8 cellular contexts compared by ENCODE assay signal in the genomic region with DNA sequence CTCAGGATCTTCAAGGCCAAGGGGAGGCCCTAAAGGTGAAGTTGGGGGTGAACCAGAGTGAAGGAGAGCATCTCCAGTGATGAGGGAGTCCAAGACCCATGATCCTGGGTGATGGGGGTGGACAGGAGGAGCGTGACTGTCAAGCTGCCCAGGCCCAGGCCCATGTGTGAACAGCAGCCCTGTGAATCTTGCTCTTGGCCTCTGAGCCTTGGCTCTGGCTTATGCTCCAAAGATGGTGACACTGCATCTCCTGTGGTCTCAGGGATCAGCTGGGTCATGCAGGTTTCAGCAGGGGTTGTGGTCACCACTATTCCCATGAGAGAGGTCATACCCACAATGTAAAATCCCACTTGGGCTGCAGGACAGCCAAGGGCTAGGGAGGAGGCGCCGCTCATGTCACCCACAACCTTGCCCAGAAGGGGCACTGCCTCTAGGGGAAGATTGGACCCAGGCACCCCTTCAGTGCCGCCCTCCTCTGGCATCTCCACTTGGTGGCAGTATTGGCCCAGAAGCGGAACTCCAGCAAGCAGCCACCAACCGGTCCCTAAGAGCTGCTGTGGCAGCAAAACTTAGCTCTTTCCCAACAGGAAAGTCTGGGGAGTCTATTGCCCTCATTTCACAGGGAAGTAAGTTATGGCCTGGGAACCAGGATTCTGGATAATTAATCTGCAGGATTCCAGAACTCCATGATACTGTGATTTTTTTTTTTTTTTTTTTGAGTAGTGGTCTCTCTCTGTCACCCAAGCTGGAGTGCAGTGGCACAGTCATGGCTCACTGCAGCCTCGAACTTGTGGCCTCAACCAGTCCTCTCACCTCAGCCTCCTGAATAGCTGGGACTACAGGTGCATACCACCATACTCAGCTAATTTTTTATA. TPM values are rescaled to one million over a fixed set of nuclear protein-coding genes. Genes with fewer than 3 reads are reported as not detected.
DNase-seq lines count a peak whose midpoint lies in the region; ATAC-seq and TF ChIP-seq lines count a peak whose summit lies in the region.

No MANE protein-coding gene starts in this region.

- peak; percentile 93 for TF ChIP-seq CTCF in AG09309 (IDR thresholded peaks at IDR 0.05; ENCODE audit: control insufficient read depth, insufficient read depth, low read depth, low read length, missing control alignments)
- TF ChIP-seq CTCF in dorsolateral prefrontal cortex (IDR thresholded peaks at IDR 0.05 in 54 of 56, conservative IDR thresholded peaks at IDR 0.05 in 2 of 56; ENCODE audit: low read depth in 1 of 56, partially characterized antibody in 56 of 56) = peak in 51 of 56 donors; percentile 25 to 69 (median 51)
- peak; percentile 69 for TF ChIP-seq CTCF in lung (IDR thresholded peaks at IDR 0.05; ENCODE audit: control extremely low read depth, extremely low read depth)

- DNase-seq in AG09309 (ENCODE audit: low read depth) (peak; percentile 25), NCI-H345 treated with DMSO at 0.1 percent for 48 hours (lab: John Stamatoyannopoulos, UW; ENCODE audit: unreplicated experiment) (peak; percentile 58), dorsolateral prefrontal cortex (peak in 5 of 10 donors; percentile 22 to 56 (median 33)), lung (ENCODE audit: low spot score) (peak; percentile 80)
- peak; percentile 83 for DNase-seq in activated CD4-positive, alpha-beta T cell treated with anti-CD3 and anti-CD28 coated beads for 48 hours
- peak; percentile 29 to 46 for DNase-seq in stimulated activated CD8-positive, alpha-beta memory T cell treated with anti-CD3 and anti-CD28 coated beads, Interleukin-2, amount 100 ng/mL, for 1 hour (ENCODE audit: low read depth in 2 of 2)

- H3K9me3 ChIP-seq in lung (ENCODE audit: control insufficient read depth in 2 of 2, insufficient read depth in 1 of 2, low read length in 1 of 2) = peaks cover 0 to 6% of the 10 kb centered on the region in 2 donors

- H3K4me3 ChIP-seq in AG09309 (ENCODE audit: control insufficient read depth, low read depth, low read length) (no peak overlapping the region), dorsolateral prefrontal cortex (no peak overlapping the region), lung (no peak overlapping the region)

- H3K4me1 ChIP-seq in lung (ENCODE audit: control insufficient read depth in 2 of 2, insufficient read depth in 2 of 2, low read length in 2 of 2) = peaks cover 0 to 1% of the 10 kb centered on the region in 2 donors

- peaks cover 0 to 38% (median 22%) of the 10 kb centered on the region in 45 donors for H3K27me3 ChIP-seq in dorsolateral prefrontal cortex
- H3K27me3 ChIP-seq in lung (ENCODE audit: control insufficient read depth, insufficient read depth) = no peaks in the 10 kb centered on the region

- no peaks in the 10 kb centered on the region for H3K36me3 ChIP-seq in lung (ENCODE audit: control insufficient read depth in 2 of 2, insufficient read depth in 2 of 2, low read length in 2 of 2)

- ATAC-seq in GM18861 (IDR thresholded peaks at IDR 0.05; ENCODE audit: unreplicated experiment) = peak; percentile 65
- peak; percentile 62 for ATAC-seq in HG03108 (IDR thresholded peaks at IDR 0.05; ENCODE audit: unreplicated experiment)
- ATAC-seq in lung (ENCODE audit: insufficient read depth, low FRiP score) = peak; percentile 78

- H3K27ac ChIP-seq in dorsolateral prefrontal cortex (no peak overlapping the region), lung (ENCODE audit: low read depth in 1 of 2, low read length in 1 of 2) (no peak overlapping the region)

- intact Hi-C loops in dorsolateral prefrontal cortex (cut with DNase I) = no loop called here

- WGBS in lung, 2 donors = 20 to 22% methylated on average over 7 of the region's 7 CpGs

RNA-seq across cellular contexts. Expression of a gene that starts 7.5 kb away (rescaled TPM):
- total RNA-seq in dorsolateral prefrontal cortex (not detected), lung (1 to 10 TPM in 1 of 2 donors, under 1 TPM in 1; 0.09 to 3.1 TPM)
- 1 to 10 TPM; 1.6 to 2.2 TPM for polyA plus RNA-seq in lung

RNA-seq across cellular contexts. Expression of a gene that starts 51.6 kb away (rescaled TPM):
- total RNA-seq in dorsolateral prefrontal cortex = 1 to 10 TPM in 72 of 120 experiments, under 1 TPM in 48; 0.24 to 3.3 (median 1.2) TPM
- total RNA-seq in lung = 1 to 10 TPM; 5.5 to 8.6 TPM
- 1 to 10 TPM; 2.6 to 4.3 TPM for polyA plus RNA-seq in lung
